9 cellular contexts compared by ENCODE assay signal in genomic region chr11:118892515-118892914, GRCh38. TPM values are rescaled to one million over a fixed set of nuclear protein-coding genes. Genes with fewer than 3 reads are reported as not detected.
DNase-seq lines count a peak whose midpoint lies in the region; ATAC-seq and TF ChIP-seq lines count a peak whose summit lies in the region.
"Had no signal": no experiment of that assay in that cellular context is flagged by ENCODE, and none has a peak within 500 bp of the region (broad histone marks: within the 10 kb centered on the region; RNA-seq: fewer than 3 reads in every experiment).

No MANE protein-coding gene starts in this region.

- WGBS in thymus = 1% methylated on average over 4 of the region's 4 CpGs

- DNase-seq in activated gamma-delta T cell treated with Interleukin-2 at 50 U/mL for 16 hours = peak; percentile 65
- DNase-seq in activated gamma-delta T cell (lab: John Stamatoyannopoulos, UW) = no peak
- DNase-seq in NCI-H774 (lab: John Stamatoyannopoulos, UW) = peak; percentile 54
- DNase-seq in left ventricle myocardium inferior = no peak
- no peak for DNase-seq in medulla oblongata (ENCODE audit: extremely low spot score)

- intact Hi-C loops in left ventricle myocardium inferior (cut with micrococcal nuclease) = no loop called here

- H3K36me3 ChIP-seq in thymus (ENCODE audit: control insufficient read depth, insufficient read depth) = peaks cover 4% of the 10 kb centered on the region
- H3K36me3 ChIP-seq in left ventricle myocardium inferior = no peaks in the 10 kb centered on the region

- peaks cover 95% of the 10 kb centered on the region for H3K4me1 Mint-ChIP-seq in activated naive CD4-positive, alpha-beta T cell treated with anti-CD3 and anti-CD28 coated beads, Interleukin-2, amount 50 U/mL, for 24 hours

- H3K4me1 ChIP-seq in thymus (ENCODE audit: control insufficient read depth, insufficient read depth, low read length) (peaks cover 47% of the 10 kb centered on the region), left ventricle myocardium inferior (peaks cover 29% of the 10 kb centered on the region)

- no peak for TF ChIP-seq CTCF in left ventricle myocardium inferior (IDR thresholded peaks at IDR 0.05; ENCODE audit: borderline replicate concordance)

- H3K9me3 ChIP-seq in thymus (ENCODE audit: control insufficient read depth) (no peaks in the 10 kb centered on the region), left ventricle myocardium inferior (replicated peaks) (no peaks in the 10 kb centered on the region)

- H3K9me3 Mint-ChIP-seq in activated naive CD4-positive, alpha-beta T cell treated with anti-CD3 and anti-CD28 coated beads, Interleukin-2, amount 50 U/mL, for 24 hours = no peaks in the 10 kb centered on the region

- H3K27me3 ChIP-seq in thymus (ENCODE audit: control insufficient read depth, insufficient read depth) (no peaks in the 10 kb centered on the region), left ventricle myocardium inferior (ENCODE audit: low read depth) (no peaks in the 10 kb centered on the region)

- ATAC-seq in HG03354 (IDR thresholded peaks at IDR 0.05; ENCODE audit: poor library complexity, severe bottlenecking, unreplicated experiment) = no peak

- H3K27ac ChIP-seq in thymus (ENCODE audit: low read depth) (peak overlapping the region; percentile 89), left ventricle myocardium inferior (replicated peaks) (no peak overlapping the region)

- peaks cover 7% of the 10 kb centered on the region for H3K36me3 Mint-ChIP-seq in activated naive CD4-positive, alpha-beta T cell treated with anti-CD3 and anti-CD28 coated beads, Interleukin-2, amount 50 U/mL, for 24 hours

- H3K4me3 ChIP-seq in thymus (ENCODE audit: low read length) (peak overlapping the region; percentile 32), left ventricle myocardium inferior (no peak overlapping the region)

- H3K4me3 Mint-ChIP-seq in activated naive CD4-positive, alpha-beta T cell treated with anti-CD3 and anti-CD28 coated beads, Interleukin-2, amount 50 U/mL, for 24 hours = peak overlapping the region; percentile 63

- peak overlapping the region; percentile 90 for H3K27ac Mint-ChIP-seq in activated naive CD4-positive, alpha-beta T cell treated with anti-CD3 and anti-CD28 coated beads, Interleukin-2, amount 50 U/mL, for 24 hours

- no peaks in the 10 kb centered on the region for H3K27me3 Mint-ChIP-seq in activated naive CD4-positive, alpha-beta T cell treated with anti-CD3 and anti-CD28 coated beads, Interleukin-2, amount 50 U/mL, for 24 hours

RNA-seq across cellular contexts. Expression of gene CXCR5, which starts 8.8 kb away (rescaled TPM):
- polyA plus RNA-seq in thymus = 1.3 TPM
- total RNA-seq in left ventricle myocardium inferior = not detected
- polyA plus RNA-seq: keratinocyte had no signal

RNA-seq across cellular contexts. Expression of gene BCL9L, which starts 33.2 kb away (rescaled TPM):
- polyA plus RNA-seq in thymus = 14.0 TPM
- 43.8 TPM for total RNA-seq in left ventricle myocardium inferior

Comparison
In these comparisons a context has a peak if more than half of its experiments do, and no peak if none do; other contexts are left out.
1. DNase-seq: peak in activated gamma-delta T cell treated with Interleukin-2 at 50 U/mL for 16 hours (single experiment) and NCI-H774 (single experiment); none in activated gamma-delta T cell (single experiment), left ventricle myocardium inferior (single experiment) and medulla oblongata (single experiment).